15 cellular contexts compared by ENCODE assay signal in genomic region chr2:85903849-85904248, GRCh38. TPM values are rescaled to one million over a fixed set of nuclear protein-coding genes. Genes with fewer than 3 reads are reported as not detected.
DNase-seq lines count a peak whose midpoint lies in the region; ATAC-seq, FAIRE-seq and TF ChIP-seq lines count a peak whose summit lies in the region.
"Had no signal": no experiment of that assay in that cellular context is flagged by ENCODE, and none has a peak within 500 bp of the region (broad histone marks: within the 10 kb centered on the region; RNA-seq: fewer than 3 reads in every experiment).

No MANE protein-coding gene starts in this region.

- no peaks in the 10 kb centered on the region for H4K20me1 ChIP-seq in BLaER1 treated with 17β-estradiol and CSF1 and Interleukin-3, amounts not matched to agents 10 nM and 100 nM
- no peaks in the 10 kb centered on the region for H4K20me1 ChIP-seq in K562 (replicated peaks; ENCODE audit: control insufficient read depth, insufficient read depth, low read length)

- 29% methylated on average over 7 of the region's 8 CpGs for WGBS in K562 (ENCODE audit: insufficient coverage, low coverage, missing lambda C conversion rate)
- WGBS in psoas muscle, 3 donors, result 95 to 99% (median 96%) methylated on average over 8 of the region's 8 CpGs

- TF ChIP-seq POLR2A in K562 (conservative IDR thresholded peaks at IDR 0.05), result no peak

- no peak for TF ChIP-seq EP300 in K562 (IDR thresholded peaks at IDR 0.05; ENCODE audit: low read length)

- no peak overlapping the region for H3K27ac ChIP-seq in BLaER1 treated with 17β-estradiol and CSF1 and Interleukin-3, amounts not matched to agents 10 nM and 100 nM
- no peak overlapping the region for H3K27ac ChIP-seq in K562 (ENCODE audit: extremely low read depth, low read depth, low read length)
- peak overlapping the region; percentile 94 for H3K27ac ChIP-seq in layer of hippocampus (ENCODE audit: low read depth, low read length)
- H3K27ac ChIP-seq in substantia nigra (ENCODE audit: low read depth, low read length, poor library complexity, severe bottlenecking), result peak overlapping the region; percentile 98
- no peak overlapping the region for H3K27ac ChIP-seq in psoas muscle

- H3K79me2 ChIP-seq in K562 (ENCODE audit: control insufficient read depth, insufficient read depth, low read length), result no peaks in the 10 kb centered on the region

- H3K4me3 ChIP-seq in BLaER1 treated with 17β-estradiol and CSF1 and Interleukin-3, amounts not matched to agents 10 nM and 100 nM, result no peak overlapping the region
- H3K4me3 ChIP-seq in K562 (no peak overlapping the region), psoas muscle (no peak overlapping the region)
- H3K4me3 ChIP-seq: GM23338 had no signal

- 0 out of 2 replicates have a peak overlapping the region, but pooled peaks have one; percentile 65 for H2AFZ ChIP-seq in K562 (ENCODE audit: low read depth, low read length)
- H2AFZ ChIP-seq: GM23338 had no signal

- H3K36me3 ChIP-seq in BLaER1 treated with 17β-estradiol and CSF1 and Interleukin-3, amounts not matched to agents 10 nM and 100 nM, result no peaks in the 10 kb centered on the region
- H3K36me3 ChIP-seq in K562 (ENCODE audit: control insufficient read depth, insufficient read depth, low read length) (no peaks in the 10 kb centered on the region), psoas muscle (ENCODE audit: insufficient read depth in 1 of 2, low read depth in 1 of 2) (no peaks in the 10 kb centered on the region)

- no peaks in the 10 kb centered on the region for H3K9me1 ChIP-seq in K562 (ENCODE audit: control insufficient read depth, insufficient read depth, low read length)

- CTCF ChIA-PET in K562 (lab: Yijun Ruan, JAX; ENCODE audit: low intra/inter-chr PET ratio), result no interaction called here

- peak overlapping the region in 7 of 11 experiments; percentile 22 to 65 (median 41); a peak in 12 of 22 replicates for H3K4me2 ChIP-seq in BLaER1 treated with 17β-estradiol and CSF1 and Interleukin-3, amounts not matched to agents 10 nM and 100 nM
- H3K4me2 ChIP-seq in K562 (ENCODE audit: insufficient read depth, low read length), result no peak overlapping the region
- H3K4me2 ChIP-seq: GM23338 had no signal

- no peak for TF ChIP-seq RAD21 in K562 (CRISPR knock-in tag; conservative IDR thresholded peaks at IDR 0.05 in 1 of 2, IDR thresholded peaks at IDR 0.05 in 1 of 2)

- peaks cover 0 to 31% (median 19%) of the 10 kb centered on the region in 10 experiments; a peak in 15 of 20 replicates for H3K4me1 ChIP-seq in BLaER1 treated with 17β-estradiol and CSF1 and Interleukin-3, amounts not matched to agents 10 nM and 100 nM
- H3K4me1 ChIP-seq in K562 (replicated peaks in 1 of 2; ENCODE audit: control insufficient read depth in 2 of 2, insufficient read depth in 2 of 2, low read length in 2 of 2) (peaks cover 6 to 7% of the 10 kb centered on the region in 2 experiments; a peak in 3 of 5 replicates), psoas muscle (peaks cover 12% of the 10 kb centered on the region)
- H3K4me1 ChIP-seq: Caco-2 had no signal

- in situ Hi-C loops in K562 (cut with MboI), result no loop called here

- 0 out of 22 replicates have a peak, but pooled peaks cover 0 to under 1% (median 0%) of the 10 kb centered on the region in 11 experiments for H3K9me3 ChIP-seq in BLaER1 treated with 17β-estradiol and CSF1 and Interleukin-3, amounts not matched to agents 10 nM and 100 nM (replicated peaks in 1 of 11)
- H3K9me3 ChIP-seq in K562 (replicated peaks; ENCODE audit: control insufficient read depth, insufficient read depth, low read depth, low read length), result no peaks in the 10 kb centered on the region
- no peaks in the 10 kb centered on the region for H3K9me3 ChIP-seq in psoas muscle
- H3K9me3 ChIP-seq: Caco-2 had no signal

- no peak overlapping the region for H3K9ac ChIP-seq in BLaER1 treated with 17β-estradiol and CSF1 and Interleukin-3, amounts not matched to agents 10 nM and 100 nM
- 0 out of 4 replicates have a peak overlapping the region, but pooled peaks of 1 of the 2 experiments have one; percentile 36 for H3K9ac ChIP-seq in K562 (ENCODE audit: insufficient read depth in 1 of 2, low read depth in 2 of 2, low read length in 2 of 2)

- TF ChIP-seq CTCF in K562 (IDR thresholded peaks at IDR 0.05 in 2 of 3, conservative IDR thresholded peaks at IDR 0.05 in 1 of 3; ENCODE audit: insufficient read depth in 2 of 3, low read depth in 1 of 3, low read length in 3 of 3) (no peak), psoas muscle (IDR thresholded peaks at IDR 0.05) (no peak)

- no peak for FAIRE-seq in K562 (lab: Jason Lieb, UNC)
- FAIRE-seq: A204.1, GM12892 had no signal

- H3K27me3 ChIP-seq in BLaER1 treated with 17β-estradiol and CSF1 and Interleukin-3, amounts not matched to agents 10 nM and 100 nM, result no peaks in the 10 kb centered on the region
- H3K27me3 ChIP-seq in K562 (ENCODE audit: control insufficient read depth in 2 of 2, insufficient read depth in 2 of 2, low read length in 2 of 2) (no peaks in the 10 kb centered on the region), layer of hippocampus (ENCODE audit: control insufficient read depth, insufficient read depth, low read length) (no peaks in the 10 kb centered on the region), psoas muscle (ENCODE audit: insufficient read depth in 3 of 3, low read length in 2 of 3) (no peaks in the 10 kb centered on the region)

- intact Hi-C loops in K562 (cut with micrococcal nuclease) (no loop called here), psoas muscle (cut with DNase I) (no loop called here)

- no TSS peak for BruUV-seq in K562 (replicated peaks; lab: Mats Ljungman, UMichigan)

- no peak for DNase-seq in K562 (ENCODE audit: extremely low read depth in 1 of 4, low spot score in 3 of 4)
- DNase-seq in substantia nigra (lab: John Stamatoyannopoulos, UW), result no peak
- DNase-seq in stimulated activated naive CD8-positive, alpha-beta T cell treated with anti-CD3 and anti-CD28 coated beads, Interleukin-15, Interleukin-2, amounts not matched to agents 100 U/mL and 50 U/mL, for 24 hours, result no peak
- no peak for DNase-seq in activated CD4-positive, alpha-beta T cell treated with anti-CD3 and anti-CD28 coated beads, Interleukin-2, amount 50 U/mL, for 1 hour
- no peak for DNase-seq in psoas muscle
- DNase-seq: Caco-2; CD8-positive, alpha-beta memory T cell; DND-41; GDM1; H7 had no signal

- POLR2A ChIA-PET in K562 (lab: Yijun Ruan, JAX), result interaction anchor here (0.7 to 1.4 kb wide), 3 partner anchors 9 to 15 kb away, joined by 3 to 4 read pairs (median 3); partner anchors contain the start of gene ST3GAL5

- ATAC-seq in K562, result no peak; the same call in 2 of the 3 replicates
- no peak for ATAC-seq in stimulated activated naive CD8-positive, alpha-beta T cell treated with anti-CD3 and anti-CD28 coated beads, Interleukin-15, Interleukin-2, amounts not matched to agents 100 U/mL and 50 U/mL, for 24 hours
- ATAC-seq in psoas muscle, result no peak
- ATAC-seq: GM23338 had no signal

TF ChIP-seq in K562, 482 proteins besides CTCF, POLR2A, EP300 and RAD21:
- no peak for TF ChIP-seq TAF9B (IDR thresholded peaks at IDR 0.05; ENCODE audit: partially characterized antibody)
- TF ChIP-seq NR3C1 (CRISPR knock-in tag; IDR thresholded peaks at IDR 0.05), result no peak
- TF ChIP-seq ZNF717 (CRISPR knock-in tag; IDR thresholded peaks at IDR 0.05), result no peak
- TF ChIP-seq, protein P1, sequence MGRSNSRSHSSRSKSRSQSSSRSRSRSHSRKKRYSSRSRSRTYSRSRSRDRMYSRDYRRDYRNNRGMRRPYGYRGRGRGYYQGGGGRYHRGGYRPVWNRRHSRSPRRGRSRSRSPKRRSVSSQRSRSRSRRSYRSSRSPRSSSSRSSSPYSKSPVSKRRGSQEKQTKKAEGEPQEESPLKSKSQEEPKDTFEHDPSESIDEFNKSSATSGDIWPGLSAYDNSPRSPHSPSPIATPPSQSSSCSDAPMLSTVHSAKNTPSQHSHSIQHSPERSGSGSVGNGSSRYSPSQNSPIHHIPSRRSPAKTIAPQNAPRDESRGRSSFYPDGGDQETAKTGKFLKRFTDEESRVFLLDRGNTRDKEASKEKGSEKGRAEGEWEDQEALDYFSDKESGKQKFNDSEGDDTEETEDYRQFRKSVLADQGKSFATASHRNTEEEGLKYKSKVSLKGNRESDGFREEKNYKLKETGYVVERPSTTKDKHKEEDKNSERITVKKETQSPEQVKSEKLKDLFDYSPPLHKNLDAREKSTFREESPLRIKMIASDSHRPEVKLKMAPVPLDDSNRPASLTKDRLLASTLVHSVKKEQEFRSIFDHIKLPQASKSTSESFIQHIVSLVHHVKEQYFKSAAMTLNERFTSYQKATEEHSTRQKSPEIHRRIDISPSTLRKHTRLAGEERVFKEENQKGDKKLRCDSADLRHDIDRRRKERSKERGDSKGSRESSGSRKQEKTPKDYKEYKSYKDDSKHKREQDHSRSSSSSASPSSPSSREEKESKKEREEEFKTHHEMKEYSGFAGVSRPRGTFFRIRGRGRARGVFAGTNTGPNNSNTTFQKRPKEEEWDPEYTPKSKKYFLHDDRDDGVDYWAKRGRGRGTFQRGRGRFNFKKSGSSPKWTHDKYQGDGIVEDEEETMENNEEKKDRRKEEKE (IDR thresholded peaks at IDR 0.05; ENCODE audit: borderline replicate concordance in 1 of 2, control insufficient read depth in 1 of 2, low read depth in 2 of 2, low read length in 1 of 2), result no peak
- TF ChIP-seq HOXB6 (CRISPR knock-in tag; IDR thresholded peaks at IDR 0.05; ENCODE audit: borderline replicate concordance), result no peak
- no peak for TF ChIP-seq BMI1 (IDR thresholded peaks at IDR 0.05; ENCODE audit: low read length)

RNA-seq across cellular contexts. Expression of gene ST3GAL5, which starts 15.1 kb away (rescaled TPM):
- total RNA-seq in K562 (2011; cell fraction: chromatin; rRNA removed; ENCODE audit: low replicate concordance), result 39.5 and 67.1 TPM in 2 replicates
- total RNA-seq in K562 (2011; cell fraction: nucleolus; rRNA removed), result 22.7 and 28.6 TPM in 2 replicates
- total RNA-seq in K562 (2011; cell fraction: nucleoplasm; rRNA removed), result 36.4 and 54.3 TPM in 2 replicates
- total RNA-seq in K562 (2014; rRNA removed) (4.1 and 6.3 TPM in 2 replicates), K562 (2014; rRNA removed; fragmentation: Illumina TruSeq; extraction: Trizol) (4.4 and 4.9 TPM in 2 replicates), K562 (2015; rRNA removed; fragmentation: Illumina TruSeq; extraction: Trizol) (2.9 and 3.6 TPM in 2 replicates), K562 (2021) (4.0 and 4.2 TPM in 2 replicates), psoas muscle (10 to 100 TPM in 3 of 4 donors, 1 to 10 TPM in 1; 7.9 to 19.5 (median 12.4) TPM)
- polyA plus RNA-seq in K562 (2011; rRNA removed) (7.9 and 10.0 TPM in 2 replicates), K562 (2014; fragmentation: Illumina TruSeq; extraction: Trizol) (3.5 and 4.1 TPM in 2 replicates), K562 (2014; fragmentation: Nextera tagmentation; extraction: Ambion mirVana) (1 to 10 TPM; 1.6 to 1.8 TPM), K562 (2014; rRNA removed) (3.1 and 4.4 TPM in 2 replicates), psoas muscle (10 to 100 TPM; 14.6 to 35.6 (median 15.3) TPM)
- 2.8 and 4.2 TPM in 2 replicates for polyA plus RNA-seq in K562 (2011; cell fraction: cytosol; rRNA removed)
- polyA plus RNA-seq in K562 (2011; cell fraction: nucleus; rRNA removed), result 7.7 and 8.6 TPM in 2 replicates
- 2.7 and 8.7 TPM in 2 replicates for polyA plus RNA-seq in K562 (2012)
- polyA minus RNA-seq in K562 (2011; rRNA and poly(A)+ RNA removed), result 11.3 and 14.3 TPM in 2 replicates
- 2.3 and 3.1 TPM in 2 replicates for polyA minus RNA-seq in K562 (2011; cell fraction: cytosol; rRNA and poly(A)+ RNA removed)
- 6.5 and 12.1 TPM in 2 replicates for polyA minus RNA-seq in K562 (2011; cell fraction: nucleus; rRNA and poly(A)+ RNA removed)

Comparison
In these comparisons a context has a peak if more than half of its experiments do, and no peak if none do; other contexts are left out.
1. H3K27ac ChIP-seq: peak in layer of hippocampus (single experiment) and substantia nigra (single experiment); none in BLaER1 treated with 17β-estradiol and CSF1 and Interleukin-3, amounts not matched to agents 10 nM and 100 nM (0 of 11), K562 (single experiment) and psoas muscle (single experiment).